Comparison of ENCODE assay signal across 1 cellular context in the genomic region with DNA sequence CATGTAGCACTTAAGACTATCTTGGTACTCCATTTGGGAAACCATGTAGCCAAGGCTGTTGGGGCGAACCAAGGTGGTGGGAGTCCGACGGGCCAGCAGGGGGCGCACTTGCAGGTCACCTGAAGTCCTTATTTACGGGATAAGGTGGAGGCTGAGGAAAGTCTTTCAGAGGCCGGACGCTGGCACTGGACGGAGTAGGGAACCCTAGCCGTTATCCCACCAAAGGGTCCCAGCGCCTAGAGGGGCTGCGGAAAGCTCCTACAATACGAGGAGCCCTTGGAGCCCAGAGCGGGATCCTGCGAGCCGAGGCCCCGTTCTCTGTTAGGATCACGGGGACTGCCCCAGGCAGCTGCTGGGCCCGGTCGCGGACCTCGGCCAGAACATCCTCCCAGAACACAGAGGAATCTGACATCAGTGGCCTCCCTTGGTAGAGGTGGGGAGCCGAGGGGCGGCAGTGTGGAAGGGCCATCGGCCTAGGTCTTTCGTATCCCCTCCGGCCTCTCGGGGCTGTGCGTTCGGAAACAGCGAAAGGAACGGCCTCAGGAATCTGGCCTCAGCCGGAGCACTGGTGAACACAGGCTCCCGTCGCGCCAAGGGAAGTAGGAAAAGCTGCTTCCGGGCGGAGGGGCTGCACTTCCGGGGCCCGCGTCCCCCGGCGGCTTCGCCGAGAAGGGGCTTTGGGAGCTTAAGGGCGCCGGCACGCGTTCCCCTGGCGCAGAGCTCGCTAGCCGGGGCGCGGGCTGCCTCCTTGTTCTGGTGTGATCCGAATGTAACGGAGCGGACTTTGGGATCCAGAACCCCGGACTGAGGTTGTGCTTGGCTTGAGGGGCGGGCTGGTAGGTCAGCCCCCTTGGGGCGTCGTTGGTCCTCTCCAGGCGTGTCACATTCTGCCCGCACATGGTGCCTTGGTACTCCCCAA.
TF ChIP-seq lines count a peak whose summit lies in the region.

No MANE protein-coding gene starts in this region.

TF ChIP-seq in endothelial cell of umbilical vein, 7 proteins besides CTCF, POLR2A, EP300 and RAD21 (continued from another document):
- TF ChIP-seq FOS (IDR thresholded peaks at IDR 0.05; ENCODE audit: borderline replicate concordance, insufficient read depth, low read length) (no peak), POLR2AphosphoS5 (IDR thresholded peaks at IDR 0.05; ENCODE audit: insufficient read depth, low read depth, low read length) (no peak), JUN (IDR thresholded peaks at IDR 0.05; ENCODE audit: borderline replicate concordance, insufficient read depth, insufficient read length, low read depth) (no peak), GATA2 (IDR thresholded peaks at IDR 0.05; ENCODE audit: insufficient read depth, insufficient read length, low read depth, low read length) (no peak), MAX (IDR thresholded peaks at IDR 0.05; ENCODE audit: insufficient read depth, insufficient read length) (no peak), MYC (IDR thresholded peaks at IDR 0.05; ENCODE audit: low read depth, low read length) (no peak)
